ENCODE assay signal across 14 cellular contexts in the genomic region with DNA sequence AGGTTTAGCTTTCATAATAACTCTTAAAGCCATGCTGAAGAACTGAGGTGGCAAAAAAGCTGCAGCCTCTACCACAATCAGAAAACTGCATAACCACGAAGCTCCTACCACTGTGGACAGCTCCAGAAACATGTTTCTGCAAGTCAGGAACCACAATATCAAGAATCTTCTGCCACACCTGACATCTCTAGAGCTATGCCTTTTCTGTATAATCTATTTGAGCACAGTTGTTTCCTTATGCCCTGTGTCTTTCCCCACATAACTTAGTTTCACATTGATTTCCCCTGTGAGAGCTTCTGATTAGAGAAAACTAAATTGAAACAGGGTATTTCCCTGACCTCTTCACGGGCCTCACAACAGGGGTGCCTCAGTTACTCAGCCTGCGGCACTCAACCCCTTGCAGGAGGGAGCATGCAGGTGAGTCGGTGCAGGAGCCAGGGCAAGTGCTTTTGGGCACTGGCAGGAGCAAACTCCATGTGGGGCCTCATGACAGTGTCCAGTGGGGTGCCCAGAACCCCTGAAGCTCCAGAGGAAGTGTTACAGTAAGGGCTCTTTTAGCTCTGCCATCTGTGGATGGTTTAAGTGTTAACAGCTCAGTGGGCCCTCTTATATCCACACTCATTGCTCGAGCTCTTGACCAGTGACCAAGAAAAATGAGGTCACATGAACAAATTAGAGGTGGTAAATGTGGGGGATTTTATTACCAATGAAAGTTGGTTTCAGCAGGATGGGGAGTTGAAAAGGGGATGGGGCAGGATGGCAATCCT.
DNase-seq lines count a peak whose midpoint lies in the region; ATAC-seq and TF ChIP-seq lines count a peak whose summit lies in the region.
"Had no signal": no experiment of that assay in that cellular context is flagged by ENCODE, and none has a peak within 500 bp of the region (broad histone marks: within the 10 kb centered on the region; RNA-seq: fewer than 3 reads in every experiment).

No MANE protein-coding gene starts in this region.

- no peak overlapping the region for H3K9ac ChIP-seq in OCI-LY1 (ENCODE audit: low read length)
- H3K9ac ChIP-seq: BLaER1 had no signal

- H3K36me3 ChIP-seq in OCI-LY1 (ENCODE audit: insufficient read depth, low read length) (no peaks in the 10 kb centered on the region), left ventricle myocardium inferior (no peaks in the 10 kb centered on the region)
- H3K36me3 ChIP-seq: BLaER1 had no signal

- no peaks in the 10 kb centered on the region for H3K9me2 ChIP-seq in OCI-LY1 (ENCODE audit: low read depth, low read length)

- DNase-seq in left ventricle myocardium inferior, result no peak
- no peak for DNase-seq in NCI-H2171 treated with DMSO at 0.1 percent for 48 hours (lab: John Stamatoyannopoulos, UW)
- no peak for DNase-seq in RPMI8226
- no peak for DNase-seq in activated CD4-positive, alpha-beta T cell treated with anti-CD3 and anti-CD28 coated beads for 1 hour
- DNase-seq: activated effector memory CD4-positive, alpha-beta T cell treated with Interleukin-2 at 50 U/mL for 16 hours; foreskin fibroblast; SIG-M5; stimulated activated CD4-positive, alpha-beta T cell treated with anti-CD3 and anti-CD28 coated beads, Interleukin-12 subunit alpha, Interleukin-12 subunit beta, amount 100 ng/mL, for 4 hours had no signal

- no peaks in the 10 kb centered on the region for H4K20me1 ChIP-seq in OCI-LY1 (ENCODE audit: insufficient read depth, low read length)
- H4K20me1 ChIP-seq: BLaER1 had no signal

- intact Hi-C loops in left ventricle myocardium inferior (cut with micrococcal nuclease), result no loop called here

- no peaks in the 10 kb centered on the region for H3F3A ChIP-seq in OCI-LY1 (ENCODE audit: insufficient read depth, low read length)

- ATAC-seq in GM18517 (IDR thresholded peaks at IDR 0.05; ENCODE audit: unreplicated experiment), result peak; percentile 78
- peak; percentile 69 for ATAC-seq in GM21360 (IDR thresholded peaks at IDR 0.05; ENCODE audit: unreplicated experiment)
- ATAC-seq in HG02973 (IDR thresholded peaks at IDR 0.05; ENCODE audit: unreplicated experiment), result peak; percentile 60

- H3K4me1 ChIP-seq in OCI-LY1 (ENCODE audit: insufficient read depth, low read length, severe bottlenecking), result peaks cover 29% of the 10 kb centered on the region
- H3K4me1 ChIP-seq in left ventricle myocardium inferior, result no peaks in the 10 kb centered on the region
- H3K4me1 ChIP-seq: BLaER1 had no signal

- peaks cover 4% of the 10 kb centered on the region for H3K9me3 ChIP-seq in OCI-LY1 (ENCODE audit: low read length)
- peaks cover 35% of the 10 kb centered on the region for H3K9me3 ChIP-seq in left ventricle myocardium inferior (replicated peaks)

- H3K27ac ChIP-seq in OCI-LY1 (ENCODE audit: low read depth, low read length, poor library complexity, severe bottlenecking) (peak overlapping the region; percentile 23), left ventricle myocardium inferior (replicated peaks) (no peak overlapping the region)
- H3K27ac ChIP-seq: BLaER1, coronary artery had no signal

- H3K4me3 ChIP-seq in OCI-LY1 (ENCODE audit: low read depth, low read length, poor library complexity, severe bottlenecking), result no peak overlapping the region
- no peak overlapping the region for H3K4me3 ChIP-seq in left ventricle myocardium inferior
- H3K4me3 ChIP-seq: BLaER1, coronary artery had no signal

- TF ChIP-seq CTCF in OCI-LY1 (IDR thresholded peaks at IDR 0.05; ENCODE audit: low read length) (no peak), left ventricle myocardium inferior (IDR thresholded peaks at IDR 0.05; ENCODE audit: borderline replicate concordance) (no peak)

- H3K27me3 ChIP-seq in OCI-LY1 (ENCODE audit: insufficient read depth, low read length) (no peaks in the 10 kb centered on the region), left ventricle myocardium inferior (ENCODE audit: low read depth) (no peaks in the 10 kb centered on the region)
- H3K27me3 ChIP-seq: BLaER1 had no signal

- no peak overlapping the region for H3K4me2 ChIP-seq in OCI-LY1 (ENCODE audit: low read length)
- H3K4me2 ChIP-seq: BLaER1 had no signal

- no peaks in the 10 kb centered on the region for H3K79me2 ChIP-seq in OCI-LY1 (ENCODE audit: insufficient read depth, low read length)

- H2AFZ ChIP-seq in OCI-LY1 (ENCODE audit: low read length), result 0 out of 2 replicates have a peak overlapping the region, but pooled peaks have one; percentile 42
